In genomic region chr10:46301056-46301645, GRCh38 we compare ENCODE assay signal across 2 cellular contexts.
TF ChIP-seq lines count a peak whose summit lies in the region.

No MANE protein-coding gene starts in this region.

TF ChIP-seq in HepG2, 621 proteins besides CTCF, POLR2A, EP300 and RAD21:
- TF ChIP-seq ZNF557 (CRISPR knock-in tag; IDR thresholded peaks at IDR 0.05), result no peak
- TF ChIP-seq PCBP1 (IDR thresholded peaks at IDR 0.05; ENCODE audit: borderline replicate concordance, low read depth, low read length), result no peak
- no peak for TF ChIP-seq ZNF382 (CRISPR knock-in tag; IDR thresholded peaks at IDR 0.05; ENCODE audit: borderline replicate concordance)
- TF ChIP-seq ZFP36L2 (CRISPR knock-in tag; IDR thresholded peaks at IDR 0.05), result no peak
- TF ChIP-seq SIN3A (IDR thresholded peaks at IDR 0.05; ENCODE audit: borderline replicate concordance, low read depth, low read length), result no peak
- TF ChIP-seq CBX5 (CRISPR knock-in tag; IDR thresholded peaks at IDR 0.05; ENCODE audit: borderline replicate concordance), result no peak
- TF ChIP-seq, protein P1, sequence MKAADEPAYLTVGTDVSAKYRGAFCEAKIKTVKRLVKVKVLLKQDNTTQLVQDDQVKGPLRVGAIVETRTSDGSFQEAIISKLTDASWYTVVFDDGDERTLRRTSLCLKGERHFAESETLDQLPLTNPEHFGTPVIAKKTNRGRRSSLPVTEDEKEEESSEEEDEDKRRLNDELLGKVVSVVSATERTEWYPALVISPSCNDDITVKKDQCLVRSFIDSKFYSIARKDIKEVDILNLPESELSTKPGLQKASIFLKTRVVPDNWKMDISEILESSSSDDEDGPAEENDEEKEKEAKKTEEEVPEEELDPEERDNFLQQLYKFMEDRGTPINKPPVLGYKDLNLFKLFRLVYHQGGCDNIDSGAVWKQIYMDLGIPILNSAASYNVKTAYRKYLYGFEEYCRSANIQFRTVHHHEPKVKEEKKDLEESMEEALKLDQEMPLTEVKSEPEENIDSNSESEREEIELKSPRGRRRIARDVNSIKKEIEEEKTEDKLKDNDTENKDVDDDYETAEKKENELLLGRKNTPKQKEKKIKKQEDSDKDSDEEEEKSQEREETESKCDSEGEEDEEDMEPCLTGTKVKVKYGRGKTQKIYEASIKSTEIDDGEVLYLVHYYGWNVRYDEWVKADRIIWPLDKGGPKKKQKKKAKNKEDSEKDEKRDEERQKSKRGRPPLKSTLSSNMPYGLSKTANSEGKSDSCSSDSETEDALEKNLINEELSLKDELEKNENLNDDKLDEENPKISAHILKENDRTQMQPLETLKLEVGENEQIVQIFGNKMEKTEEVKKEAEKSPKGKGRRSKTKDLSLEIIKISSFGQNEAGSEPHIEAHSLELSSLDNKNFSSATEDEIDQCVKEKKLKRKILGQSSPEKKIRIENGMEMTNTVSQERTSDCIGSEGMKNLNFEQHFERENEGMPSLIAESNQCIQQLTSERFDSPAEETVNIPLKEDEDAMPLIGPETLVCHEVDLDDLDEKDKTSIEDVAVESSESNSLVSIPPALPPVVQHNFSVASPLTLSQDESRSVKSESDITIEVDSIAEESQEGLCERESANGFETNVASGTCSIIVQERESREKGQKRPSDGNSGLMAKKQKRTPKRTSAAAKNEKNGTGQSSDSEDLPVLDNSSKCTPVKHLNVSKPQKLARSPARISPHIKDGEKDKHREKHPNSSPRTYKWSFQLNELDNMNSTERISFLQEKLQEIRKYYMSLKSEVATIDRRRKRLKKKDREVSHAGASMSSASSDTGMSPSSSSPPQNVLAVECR (CRISPR knock-in tag; IDR thresholded peaks at IDR 0.05; ENCODE audit: borderline replicate concordance), result no peak

TF ChIP-seq in SK-N-SH, 30 proteins besides CTCF, POLR2A, EP300 and RAD21:
- TF ChIP-seq TCF12 (IDR thresholded peaks at IDR 0.05) (no peak), GATA2 (CRISPR knock-in tag; IDR thresholded peaks at IDR 0.05) (no peak), SIN3A (IDR thresholded peaks at IDR 0.05; ENCODE audit: borderline replicate concordance, low read depth, low read length) (no peak), RFX5 (IDR thresholded peaks at IDR 0.05; ENCODE audit: low read length) (no peak), POLR2AphosphoS5 (IDR thresholded peaks at IDR 0.05; ENCODE audit: low read depth, low read length) (no peak), ELF1 (IDR thresholded peaks at IDR 0.05) (no peak), REST (IDR thresholded peaks at IDR 0.05; ENCODE audit: low read depth, low read length) (no peak), SMC3 (IDR thresholded peaks at IDR 0.05; ENCODE audit: low read depth, low read length) (no peak), YY1 (IDR thresholded peaks at IDR 0.05; ENCODE audit: low read depth) (no peak), CHD2 (IDR thresholded peaks at IDR 0.05; ENCODE audit: low read length, partially characterized antibody) (no peak), FOSL2 (IDR thresholded peaks at IDR 0.05; ENCODE audit: borderline replicate concordance, low read depth) (no peak), NRF1 (IDR thresholded peaks at IDR 0.05; ENCODE audit: low read depth, low read length) (no peak), EZH2phosphoT487 (IDR thresholded peaks at IDR 0.05; ENCODE audit: borderline replicate concordance, low read depth) (no peak), TAF1 (IDR thresholded peaks at IDR 0.05; ENCODE audit: borderline replicate concordance, low read depth, low read length) (no peak), FOXM1 (IDR thresholded peaks at IDR 0.05; ENCODE audit: low read depth) (no peak)
- TF ChIP-seq, protein P2, sequence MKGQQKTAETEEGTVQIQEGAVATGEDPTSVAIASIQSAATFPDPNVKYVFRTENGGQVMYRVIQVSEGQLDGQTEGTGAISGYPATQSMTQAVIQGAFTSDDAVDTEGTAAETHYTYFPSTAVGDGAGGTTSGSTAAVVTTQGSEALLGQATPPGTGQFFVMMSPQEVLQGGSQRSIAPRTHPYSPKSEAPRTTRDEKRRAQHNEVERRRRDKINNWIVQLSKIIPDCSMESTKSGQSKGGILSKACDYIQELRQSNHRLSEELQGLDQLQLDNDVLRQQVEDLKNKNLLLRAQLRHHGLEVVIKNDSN (IDR thresholded peaks at IDR 0.05; ENCODE audit: borderline replicate concordance, low read depth), result no peak
- TF ChIP-seq, protein P3, sequence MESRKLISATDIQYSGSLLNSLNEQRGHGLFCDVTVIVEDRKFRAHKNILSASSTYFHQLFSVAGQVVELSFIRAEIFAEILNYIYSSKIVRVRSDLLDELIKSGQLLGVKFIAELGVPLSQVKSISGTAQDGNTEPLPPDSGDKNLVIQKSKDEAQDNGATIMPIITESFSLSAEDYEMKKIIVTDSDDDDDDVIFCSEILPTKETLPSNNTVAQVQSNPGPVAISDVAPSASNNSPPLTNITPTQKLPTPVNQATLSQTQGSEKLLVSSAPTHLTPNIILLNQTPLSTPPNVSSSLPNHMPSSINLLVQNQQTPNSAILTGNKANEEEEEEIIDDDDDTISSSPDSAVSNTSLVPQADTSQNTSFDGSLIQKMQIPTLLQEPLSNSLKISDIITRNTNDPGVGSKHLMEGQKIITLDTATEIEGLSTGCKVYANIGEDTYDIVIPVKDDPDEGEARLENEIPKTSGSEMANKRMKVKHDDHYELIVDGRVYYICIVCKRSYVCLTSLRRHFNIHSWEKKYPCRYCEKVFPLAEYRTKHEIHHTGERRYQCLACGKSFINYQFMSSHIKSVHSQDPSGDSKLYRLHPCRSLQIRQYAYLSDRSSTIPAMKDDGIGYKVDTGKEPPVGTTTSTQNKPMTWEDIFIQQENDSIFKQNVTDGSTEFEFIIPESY (IDR thresholded peaks at IDR 0.05; ENCODE audit: borderline replicate concordance, low read depth), result no peak
